11 cellular contexts compared by ENCODE assay signal in genomic region chr20:50305636-50306477, GRCh38.
DNase-seq lines count a peak whose midpoint lies in the region; ATAC-seq and TF ChIP-seq lines count a peak whose summit lies in the region.
"Had no signal": no experiment of that assay in that cellular context is flagged by ENCODE, and none has a peak within 500 bp of the region (broad histone marks: within the 10 kb centered on the region; RNA-seq: fewer than 3 reads in every experiment).

No MANE protein-coding gene starts in this region.

- H4K20me1 ChIP-seq in osteoblast (ENCODE audit: insufficient read depth, low read length), result no peaks in the 10 kb centered on the region

- H3K9me3 ChIP-seq in Caco-2 (no peaks in the 10 kb centered on the region), osteoblast (ENCODE audit: low read depth, low read length) (no peaks in the 10 kb centered on the region)
- H3K9me3 ChIP-seq: neutrophil had no signal

- H3K4me3 ChIP-seq in Caco-2 (ENCODE audit: low read depth, low read length) (no peak overlapping the region), epithelial cell of esophagus (ENCODE audit: low read length) (no peak overlapping the region), osteoblast (ENCODE audit: insufficient read depth, low read length) (peak overlapping the region; percentile 13)

- peaks cover 14% of the 10 kb centered on the region for H3K4me1 Mint-ChIP-seq in Caco-2 (ENCODE audit: low read depth, unreplicated experiment)
- peaks cover 11% of the 10 kb centered on the region for H3K4me1 Mint-ChIP-seq in activated naive CD4-positive, alpha-beta T cell treated with anti-CD3 and anti-CD28 coated beads, Interleukin-2, amount 10 ng/mL, durations not matched to agents 7 days and 5 days

- H3K27ac Mint-ChIP-seq in Caco-2 (ENCODE audit: unreplicated experiment), result peak overlapping the region; percentile 9
- no peak overlapping the region for H3K27ac Mint-ChIP-seq in activated naive CD4-positive, alpha-beta T cell treated with anti-CD3 and anti-CD28 coated beads, Interleukin-2, amount 10 ng/mL, durations not matched to agents 7 days and 5 days
- H3K27ac Mint-ChIP-seq: activated naive CD8-positive, alpha-beta T cell had no signal

- H3K4me1 ChIP-seq in Caco-2 (peaks cover 16% of the 10 kb centered on the region), osteoblast (ENCODE audit: insufficient read depth, low read length) (peaks cover 68% of the 10 kb centered on the region)

- H3K36me3 Mint-ChIP-seq in Caco-2 (ENCODE audit: insufficient read depth, unreplicated experiment), result no peaks in the 10 kb centered on the region
- H3K36me3 Mint-ChIP-seq in activated naive CD4-positive, alpha-beta T cell treated with anti-CD3 and anti-CD28 coated beads, Interleukin-2, amount 10 ng/mL, durations not matched to agents 7 days and 5 days, result no peaks in the 10 kb centered on the region
- H3K36me3 Mint-ChIP-seq: activated naive CD8-positive, alpha-beta T cell had no signal

- H3K27me3 Mint-ChIP-seq in Caco-2 (ENCODE audit: insufficient read depth, unreplicated experiment), result no peaks in the 10 kb centered on the region
- peaks cover 22% of the 10 kb centered on the region for H3K27me3 Mint-ChIP-seq in activated naive CD4-positive, alpha-beta T cell treated with anti-CD3 and anti-CD28 coated beads, Interleukin-2, amount 10 ng/mL, durations not matched to agents 7 days and 5 days
- H3K27me3 Mint-ChIP-seq: activated naive CD8-positive, alpha-beta T cell had no signal

- TF ChIP-seq CTCF in Caco-2 (IDR thresholded peaks at IDR 0.05; ENCODE audit: insufficient read depth in 1 of 2, low read depth in 1 of 2, low read length in 1 of 2, severe bottlenecking in 1 of 2, unreplicated experiment in 1 of 2) (peak in 1 of 2 experiments; percentile 32), epithelial cell of esophagus (IDR thresholded peaks at IDR 0.05; ENCODE audit: insufficient read depth, low read depth, low read length, missing control alignments) (no peak), osteoblast (IDR thresholded peaks at IDR 0.05; ENCODE audit: extremely low read depth, low read depth, low read length) (no peak)

- peaks cover 1% of the 10 kb centered on the region for H3K9me3 Mint-ChIP-seq in Caco-2 (ENCODE audit: unreplicated experiment)
- no peaks in the 10 kb centered on the region for H3K9me3 Mint-ChIP-seq in activated naive CD4-positive, alpha-beta T cell treated with anti-CD3 and anti-CD28 coated beads, Interleukin-2, amount 10 ng/mL, durations not matched to agents 7 days and 5 days

- H3K79me2 ChIP-seq in osteoblast (ENCODE audit: insufficient read depth, low read length), result no peaks in the 10 kb centered on the region

- CTCF ChIA-PET in Caco-2 (lab: Charles Lee), result interaction anchor here (0.8 kb wide), 1 partner anchor 185 kb away, joined by 3 read pairs; no protein-coding TSS in a partner anchor
- CTCF ChIA-PET in activated naive CD4-positive, alpha-beta T cell treated with anti-CD3 and anti-CD28 coated beads, Interleukin-2, amount 10 ng/mL, durations not matched to agents 7 days and 5 days (lab: Charles Lee), result no interaction called here

- H3K36me3 ChIP-seq in Caco-2 (ENCODE audit: control insufficient read depth, insufficient read depth, low read length) (no peaks in the 10 kb centered on the region), osteoblast (ENCODE audit: insufficient read depth, low read length) (no peaks in the 10 kb centered on the region)
- H3K36me3 ChIP-seq: neutrophil had no signal

- no TSS peak for BruUV-seq in Caco-2 (replicated peaks; lab: Mats Ljungman, UMichigan)

- POLR2A ChIA-PET in Caco-2 (lab: Charles Lee), result interaction anchor here (0.5 kb wide), 1 partner anchor 12 kb away, joined by 7 read pairs; no protein-coding TSS in a partner anchor

- no peak for ATAC-seq in HG03457 (IDR thresholded peaks at IDR 0.05; ENCODE audit: unreplicated experiment)

- H2AFZ ChIP-seq in osteoblast (ENCODE audit: low read length), result peak overlapping the region; percentile 1

- H3K27me3 ChIP-seq in Caco-2 (replicated peaks; ENCODE audit: control insufficient read depth, insufficient read depth, low read length) (no peaks in the 10 kb centered on the region), osteoblast (ENCODE audit: insufficient read depth, low read length) (no peaks in the 10 kb centered on the region)
- H3K27me3 ChIP-seq: neutrophil had no signal

- H3K4me2 ChIP-seq in osteoblast (ENCODE audit: insufficient read depth, low read length), result peak overlapping the region; percentile 9

- H3K27ac ChIP-seq in osteoblast (ENCODE audit: low read depth, low read length), result peak overlapping the region; percentile 100

- peak overlapping the region; percentile 7 for H3K4me3 Mint-ChIP-seq in Caco-2 (ENCODE audit: unreplicated experiment)
- H3K4me3 Mint-ChIP-seq in activated naive CD4-positive, alpha-beta T cell treated with anti-CD3 and anti-CD28 coated beads, Interleukin-2, amount 10 ng/mL, durations not matched to agents 7 days and 5 days, result no peak overlapping the region
- H3K4me3 Mint-ChIP-seq: activated naive CD8-positive, alpha-beta T cell had no signal

- peak; percentile 53 to 70 for DNase-seq in Caco-2
- DNase-seq in NCI-H510A (lab: John Stamatoyannopoulos, UW), result peak; percentile 68
- peak; percentile 36 for DNase-seq in epithelial cell of esophagus (ENCODE audit: low read depth)
- DNase-seq in osteoblast (ENCODE audit: insufficient read length, low spot score, missing footprints), result no peak
- no peak for DNase-seq in globus pallidus (ENCODE audit: low spot score)
- no peak for DNase-seq in hippocampal formation (lab: John Stamatoyannopoulos, UW)
- DNase-seq in activated naive CD4-positive, alpha-beta T cell treated with anti-CD3 and anti-CD28 coated beads, Interleukin-2, amount 10 ng/mL, durations not matched to agents 7 days and 5 days, result no peak
- DNase-seq: GDM1 had no signal

- intact Hi-C loops in Caco-2 (cut with micrococcal nuclease; ENCODE audit: unreplicated experiment), result no loop called here

Comparison
In these comparisons a context has a peak if more than half of its experiments do, and no peak if none do; other contexts are left out.
1. DNase-seq: peak in Caco-2 (2 of 2), NCI-H510A (single experiment) and epithelial cell of esophagus (single experiment); none in osteoblast (single experiment), globus pallidus (single experiment), hippocampal formation (0 of 2) and activated naive CD4-positive, alpha-beta T cell treated with anti-CD3 and anti-CD28 coated beads, Interleukin-2, amount 10 ng/mL, durations not matched to agents 7 days and 5 days (single experiment).